ENCODE assay signal across 11 cellular contexts in the genomic region with DNA sequence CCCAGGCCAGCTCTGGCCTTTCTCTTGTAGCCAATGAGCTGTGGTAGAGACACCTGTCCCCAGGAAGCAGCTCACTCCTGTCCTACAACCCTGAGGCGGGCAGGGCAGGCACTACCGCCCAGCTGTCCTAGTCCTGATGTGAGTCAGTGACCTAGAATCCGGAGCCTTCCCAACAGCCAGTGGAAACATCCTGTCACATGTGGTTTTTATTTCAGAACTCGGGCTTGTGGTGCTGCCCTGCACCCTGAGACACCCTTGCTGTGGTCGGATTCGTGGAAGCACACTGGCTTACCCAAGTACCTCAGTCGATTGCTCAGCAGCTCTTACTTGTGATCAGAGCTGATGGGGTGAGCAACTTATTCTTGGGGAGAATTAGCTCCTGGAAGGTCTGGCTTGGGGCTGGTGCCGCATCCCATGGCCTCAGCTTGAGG.
A peak's percentile ranks its signal among the peaks of the same experiment; 100 is the strongest.
DNase-seq lines count a peak whose midpoint lies in the region; ATAC-seq and TF ChIP-seq lines count a peak whose summit lies in the region.
"Had no signal": no experiment of that assay in that cellular context is flagged by ENCODE, and none has a peak within 500 bp of the region (broad histone marks: within the 10 kb centered on the region; RNA-seq: fewer than 3 reads in every experiment).

No MANE protein-coding gene starts in this region.

- H3K9ac ChIP-seq in BLaER1 treated with 17β-estradiol and CSF1 and Interleukin-3, amounts not matched to agents 10 nM and 100 nM: no peak overlapping the region

- peak overlapping the region in 9 of 11 experiments; percentile 19 to 44 (median 30); a peak in 11 of 22 replicates for H3K4me2 ChIP-seq in BLaER1 treated with 17β-estradiol and CSF1 and Interleukin-3, amounts not matched to agents 10 nM and 100 nM
- no peak overlapping the region for H3K4me2 ChIP-seq in hepatocyte

- H3K27me3 Mint-ChIP-seq in activated CD4-positive, alpha-beta memory T cell treated with anti-CD3 and anti-CD28 coated beads, Interleukin-2, amount 10 ng/mL, durations not matched to agents 7 days and 5 days: peaks cover 38% of the 10 kb centered on the region

- H2AFZ ChIP-seq in hepatocyte: no peak overlapping the region

- CTCF ChIA-PET in activated CD4-positive, alpha-beta memory T cell treated with anti-CD3 and anti-CD28 coated beads, Interleukin-2, amount 10 ng/mL, durations not matched to agents 7 days and 5 days (lab: Charles Lee): interaction anchor here (1.0 to 2.2 kb wide), 13 partner anchors 11 to 118 kb away, joined by 3 to 10 read pairs (median 3); partner anchors contain the start of gene ANKRD10

- peaks cover 0 to 8% (median 6%) of the 10 kb centered on the region in 10 experiments; a peak in 8 of 20 replicates for H3K4me1 ChIP-seq in BLaER1 treated with 17β-estradiol and CSF1 and Interleukin-3, amounts not matched to agents 10 nM and 100 nM
- no peaks in the 10 kb centered on the region for H3K4me1 ChIP-seq in hepatocyte (ENCODE audit: insufficient read depth)
- no peaks in the 10 kb centered on the region for H3K4me1 ChIP-seq in aorta (ENCODE audit: control insufficient read depth in 1 of 2, insufficient read depth in 2 of 2, low read length in 2 of 2)
- H3K4me1 ChIP-seq: esophagus squamous epithelium had no signal

- TF ChIP-seq CTCF in hepatocyte (IDR thresholded peaks at IDR 0.05; ENCODE audit: poor library complexity): no peak

- DNase-seq in HS-27A (ENCODE audit: low read depth) (peak; percentile 24), kidney tubule cell (ENCODE audit: low spot score) (peak; percentile 71), DMS153 treated with DMSO at 0.1 percent for 48 hours (lab: John Stamatoyannopoulos, UW; ENCODE audit: unreplicated experiment) (no peak), hepatocyte (ENCODE audit: low spot score) (no peak), aorta (no peak)
- peak; percentile 82 for DNase-seq in activated CD4-positive, alpha-beta memory T cell treated with anti-CD3 and anti-CD28 coated beads, Interleukin-2, amount 10 ng/mL, durations not matched to agents 7 days and 5 days
- DNase-seq: activated gamma-delta T cell treated with Interleukin-2 at 50 U/mL for 16 hours, esophagus squamous epithelium had no signal

- no peaks in the 10 kb centered on the region for H3K36me3 ChIP-seq in BLaER1 treated with 17β-estradiol and CSF1 and Interleukin-3, amounts not matched to agents 10 nM and 100 nM
- no peaks in the 10 kb centered on the region for H3K36me3 ChIP-seq in hepatocyte (replicated peaks; ENCODE audit: insufficient read depth, low read depth)
- H3K36me3 ChIP-seq in aorta (ENCODE audit: control insufficient read depth in 1 of 2, insufficient read depth in 2 of 2, low read length in 1 of 2): no peaks in the 10 kb centered on the region
- H3K36me3 ChIP-seq: esophagus squamous epithelium had no signal

- no peaks in the 10 kb centered on the region for H3K9me2 ChIP-seq in hepatocyte (replicated peaks; ENCODE audit: insufficient read depth)

- H3K27ac ChIP-seq in BLaER1 treated with 17β-estradiol and CSF1 and Interleukin-3, amounts not matched to agents 10 nM and 100 nM: no peak overlapping the region
- H3K27ac ChIP-seq in hepatocyte (no peak overlapping the region), aorta (ENCODE audit: low read depth in 1 of 2, low read length in 2 of 2) (no peak overlapping the region)
- H3K27ac ChIP-seq: esophagus squamous epithelium had no signal

- no peaks in the 10 kb centered on the region for H3K9me3 ChIP-seq in BLaER1 treated with 17β-estradiol and CSF1 and Interleukin-3, amounts not matched to agents 10 nM and 100 nM (replicated peaks in 1 of 11)
- H3K9me3 ChIP-seq in hepatocyte (ENCODE audit: low read depth): no peaks in the 10 kb centered on the region
- no peaks in the 10 kb centered on the region for H3K9me3 ChIP-seq in aorta (ENCODE audit: control insufficient read depth, low read length)
- H3K9me3 ChIP-seq: esophagus squamous epithelium had no signal

- no peak for ATAC-seq in HG02870 (IDR thresholded peaks at IDR 0.05; ENCODE audit: unreplicated experiment)
- no peak for ATAC-seq in aorta (ENCODE audit: low FRiP score)

- H3K36me3 Mint-ChIP-seq in activated CD4-positive, alpha-beta memory T cell treated with anti-CD3 and anti-CD28 coated beads, Interleukin-2, amount 10 ng/mL, durations not matched to agents 7 days and 5 days (ENCODE audit: low read depth): peaks cover 15% of the 10 kb centered on the region
- H3K36me3 Mint-ChIP-seq: memory B cell had no signal

- WGBS in hepatocyte (ENCODE audit: low lambda C conversion rate, missing lambda C conversion rate): 90% methylated on average over 8 of the region's 8 CpGs
- WGBS in aorta, 2 donors: 82 to 89% methylated on average over 8 of the region's 8 CpGs

- no peaks in the 10 kb centered on the region for H3K79me2 ChIP-seq in hepatocyte

- H3K27ac Mint-ChIP-seq in activated CD4-positive, alpha-beta memory T cell treated with anti-CD3 and anti-CD28 coated beads, Interleukin-2, amount 10 ng/mL, durations not matched to agents 7 days and 5 days: peak overlapping the region; percentile 91
- H3K27ac Mint-ChIP-seq: memory B cell had no signal

- no peaks in the 10 kb centered on the region for H3K27me3 ChIP-seq in BLaER1 treated with 17β-estradiol and CSF1 and Interleukin-3, amounts not matched to agents 10 nM and 100 nM
- H3K27me3 ChIP-seq in hepatocyte: no peaks in the 10 kb centered on the region
- no peaks in the 10 kb centered on the region for H3K27me3 ChIP-seq in aorta (ENCODE audit: control insufficient read depth in 1 of 2, insufficient read depth in 2 of 2, low read length in 1 of 2)

- no peak overlapping the region for H3K4me3 ChIP-seq in BLaER1 treated with 17β-estradiol and CSF1 and Interleukin-3, amounts not matched to agents 10 nM and 100 nM
- no peak overlapping the region for H3K4me3 ChIP-seq in hepatocyte
- no peak overlapping the region for H3K4me3 ChIP-seq in aorta (ENCODE audit: low read length in 2 of 2)
- H3K4me3 ChIP-seq: esophagus squamous epithelium had no signal

- H3K4me3 Mint-ChIP-seq in activated CD4-positive, alpha-beta memory T cell treated with anti-CD3 and anti-CD28 coated beads, Interleukin-2, amount 10 ng/mL, durations not matched to agents 7 days and 5 days: peak overlapping the region; percentile 4
- H3K4me3 Mint-ChIP-seq: memory B cell had no signal

- POLR2A ChIA-PET in activated CD4-positive, alpha-beta memory T cell treated with anti-CD3 and anti-CD28 coated beads, Interleukin-2, amount 10 ng/mL, durations not matched to agents 7 days and 5 days (lab: Charles Lee): interaction anchor here (0.7 to 4.3 kb wide), 8 partner anchors 15 to 116 kb away, joined by 3 to 38 read pairs (median 4); partner anchors contain the start of gene ANKRD10

- H3K4me1 Mint-ChIP-seq in activated CD4-positive, alpha-beta memory T cell treated with anti-CD3 and anti-CD28 coated beads, Interleukin-2, amount 10 ng/mL, durations not matched to agents 7 days and 5 days: peaks cover 40% of the 10 kb centered on the region
- H3K4me1 Mint-ChIP-seq: memory B cell had no signal

- H4K20me1 ChIP-seq in BLaER1 treated with 17β-estradiol and CSF1 and Interleukin-3, amounts not matched to agents 10 nM and 100 nM: no peaks in the 10 kb centered on the region
- no peaks in the 10 kb centered on the region for H4K20me1 ChIP-seq in hepatocyte (ENCODE audit: insufficient read depth, poor library complexity, severe bottlenecking)

- H3K9me3 Mint-ChIP-seq in activated CD4-positive, alpha-beta memory T cell treated with anti-CD3 and anti-CD28 coated beads, Interleukin-2, amount 10 ng/mL, durations not matched to agents 7 days and 5 days: peaks cover 3% of the 10 kb centered on the region
- H3K9me3 Mint-ChIP-seq: memory B cell had no signal

- intact Hi-C loops in aorta (cut with DNase I): no loop called here

Comparison
In these comparisons a context has a peak if more than half of its experiments do, and no peak if none do; other contexts are left out.
1. DNase-seq: peak in HS-27A (single experiment), activated CD4-positive, alpha-beta memory T cell treated with anti-CD3 and anti-CD28 coated beads, Interleukin-2, amount 10 ng/mL, durations not matched to agents 7 days and 5 days (single experiment) and kidney tubule cell (single experiment); none in DMS153 treated with DMSO at 0.1 percent for 48 hours (single experiment), hepatocyte (single experiment) and aorta (0 of 2).